In genomic region chr17:76076765-76077581, GRCh38 we compare ENCODE assay signal across 10 cellular contexts. TPM values are rescaled to one million over a fixed set of nuclear protein-coding genes. Genes with fewer than 3 reads are reported as not detected.
A peak's percentile ranks its signal among the peaks of the same experiment; 100 is the strongest.
DNase-seq lines count a peak whose midpoint lies in the region; ATAC-seq and TF ChIP-seq lines count a peak whose summit lies in the region.
"Had no signal": no experiment of that assay in that cellular context is flagged by ENCODE, and none has a peak within 500 bp of the region (broad histone marks: within the 10 kb centered on the region; RNA-seq: fewer than 3 reads in every experiment).

No MANE protein-coding gene starts in this region.

- no peaks in the 10 kb centered on the region for H3K36me3 ChIP-seq in CD4-positive, CD25-positive, alpha-beta regulatory T cell (ENCODE audit: control insufficient read depth, insufficient read depth, low read length)
- H3K36me3 ChIP-seq in IMR-90 (ENCODE audit: control insufficient read depth, insufficient read depth, low read length) = no peaks in the 10 kb centered on the region

- H2BK5ac ChIP-seq in IMR-90 (ENCODE audit: low read depth, low read length, poor library complexity, severe bottlenecking) = no peak overlapping the region

- intact Hi-C loops in IMR-90 (cut with micrococcal nuclease) = loop anchor here (10.0 kb wide), 1 partner anchor 172 kb away; the partner anchor contains the start of gene MRPL38

- H3K27ac Mint-ChIP-seq in CD4-positive, CD25-positive, alpha-beta regulatory T cell = peak overlapping the region; percentile 82 to 91 (median 90)
- peak overlapping the region; percentile 25 for H3K27ac Mint-ChIP-seq in activated naive CD4-positive, alpha-beta T cell treated with anti-CD3 and anti-CD28 coated beads, Interleukin-2, amount 50 U/mL, for 24 hours
- H3K27ac Mint-ChIP-seq in memory B cell (peak overlapping the region; percentile 93), osteocyte (ENCODE audit: unreplicated experiment) (no peak overlapping the region)

- H2BK20ac ChIP-seq in IMR-90 (ENCODE audit: low read depth, low read length) = no peak overlapping the region

- H3K4me3 Mint-ChIP-seq in CD4-positive, CD25-positive, alpha-beta regulatory T cell = peak overlapping the region; percentile 56 to 89 (median 84)
- peak overlapping the region; percentile 81 for H3K4me3 Mint-ChIP-seq in activated naive CD4-positive, alpha-beta T cell treated with anti-CD3 and anti-CD28 coated beads, Interleukin-2, amount 50 U/mL, for 24 hours
- H3K4me3 Mint-ChIP-seq in memory B cell (peak overlapping the region; percentile 76), osteocyte (ENCODE audit: unreplicated experiment) (no peak overlapping the region)

- no peak overlapping the region for H2BK120ac ChIP-seq in IMR-90 (ENCODE audit: low read depth, low read length)

- H4K91ac ChIP-seq in IMR-90 (ENCODE audit: insufficient read depth, low read depth, low read length) = no peak overlapping the region

- H3K9me3 ChIP-seq in CD4-positive, CD25-positive, alpha-beta regulatory T cell (ENCODE audit: control insufficient read depth in 2 of 2, low read length in 2 of 2) = no peaks in the 10 kb centered on the region
- no peaks in the 10 kb centered on the region for H3K9me3 ChIP-seq in IMR-90 (ENCODE audit: control insufficient read depth, insufficient read depth, low read length)

- TF ChIP-seq CTCF in IMR-90 (conservative IDR thresholded peaks at IDR 0.05; ENCODE audit: low read depth, low read length) (no peak), osteocyte (IDR thresholded peaks at IDR 0.05) (no peak)

- no peak for TF ChIP-seq RAD21 in IMR-90 (IDR thresholded peaks at IDR 0.05; ENCODE audit: low read length)

- H3K9me3 Mint-ChIP-seq in CD4-positive, CD25-positive, alpha-beta regulatory T cell = peaks cover 0 to 1% (median 0%) of the 10 kb centered on the region in 7 donors
- H3K9me3 Mint-ChIP-seq in activated naive CD4-positive, alpha-beta T cell treated with anti-CD3 and anti-CD28 coated beads, Interleukin-2, amount 50 U/mL, for 24 hours = no peaks in the 10 kb centered on the region
- H3K9me3 Mint-ChIP-seq in memory B cell (no peaks in the 10 kb centered on the region), osteocyte (ENCODE audit: unreplicated experiment) (no peaks in the 10 kb centered on the region)

- POLR2A ChIA-PET in IMR-90 (lab: Charles Lee; ENCODE audit: unreplicated experiment) = no interaction called here

- H3K79me1 ChIP-seq in IMR-90 (ENCODE audit: low read depth in 1 of 2, low read length in 2 of 2) = peaks cover 0 to 8% of the 10 kb centered on the region in 2 experiments; a peak in 2 of 4 replicates

- no peak overlapping the region for H3K9ac ChIP-seq in IMR-90 (ENCODE audit: low read depth, low read length)

- DNase-seq in CD4-positive, CD25-positive, alpha-beta regulatory T cell = peak; percentile 23 to 80 (median 74)
- DNase-seq in IMR-90 (peak; percentile 41), memory B cell (ENCODE audit: low spot score in 2 of 2) (peak; percentile 54 to 61), pons (ENCODE audit: low spot score) (no peak), osteocyte (ENCODE audit: extremely low spot score, unreplicated experiment) (no peak)
- DNase-seq: NCI-H226 had no signal

- H4K5ac ChIP-seq in IMR-90 (ENCODE audit: low read depth, low read length) = no peak overlapping the region

- H3K4me2 ChIP-seq in IMR-90 (ENCODE audit: low read depth, low read length) = no peak overlapping the region

- no peaks in the 10 kb centered on the region for H3K36me3 Mint-ChIP-seq in CD4-positive, CD25-positive, alpha-beta regulatory T cell
- H3K36me3 Mint-ChIP-seq in activated naive CD4-positive, alpha-beta T cell treated with anti-CD3 and anti-CD28 coated beads, Interleukin-2, amount 50 U/mL, for 24 hours = no peaks in the 10 kb centered on the region
- H3K36me3 Mint-ChIP-seq in memory B cell = no peaks in the 10 kb centered on the region
- no peaks in the 10 kb centered on the region for H3K36me3 Mint-ChIP-seq in osteocyte (ENCODE audit: unreplicated experiment)

- H3K4me3 ChIP-seq in CD4-positive, CD25-positive, alpha-beta regulatory T cell (ENCODE audit: low read depth, low read length) = no peak overlapping the region
- no peak overlapping the region for H3K4me3 ChIP-seq in IMR-90 (ENCODE audit: insufficient read depth, low read depth, low read length)

- ATAC-seq in CD4-positive, CD25-positive, alpha-beta regulatory T cell (ENCODE audit: low read depth in 2 of 2) = peak; percentile 30 to 32
- ATAC-seq in IMR-90 (ENCODE audit: low read depth) (no peak), memory B cell (ENCODE audit: low read depth) (peak; percentile 64), HG02571 (IDR thresholded peaks at IDR 0.05; ENCODE audit: unreplicated experiment) (no peak), GM21360 (IDR thresholded peaks at IDR 0.05; ENCODE audit: unreplicated experiment) (no peak)

- dilution Hi-C loops in IMR-90 (cut with HindIII; ENCODE audit: low sequenced_read_pairs, unreplicated experiment) = no loop called here

- WGBS in IMR-90 (ENCODE audit: extremely low coverage in 2 of 2, insufficient read length in 1 of 2), 2 experiments = 3% methylated on average over 38 of the region's 82 CpGs; no CpG with 5 or more reads in 1 of the 2 experiments

- peaks cover 47% of the 10 kb centered on the region for H3K27me3 Mint-ChIP-seq in CD4-positive, CD25-positive, alpha-beta regulatory T cell
- peaks cover 15% of the 10 kb centered on the region for H3K27me3 Mint-ChIP-seq in activated naive CD4-positive, alpha-beta T cell treated with anti-CD3 and anti-CD28 coated beads, Interleukin-2, amount 50 U/mL, for 24 hours
- H3K27me3 Mint-ChIP-seq in memory B cell (peaks cover 21% of the 10 kb centered on the region), osteocyte (ENCODE audit: unreplicated experiment) (peaks cover 51% of the 10 kb centered on the region)

- TF ChIP-seq POLR2A in IMR-90 (IDR thresholded peaks at IDR 0.05; ENCODE audit: low read depth, low read length) = no peak

- H3K14ac ChIP-seq in IMR-90 (replicated peaks; ENCODE audit: low read depth, low read length) = no peak overlapping the region

- no peak overlapping the region for H2AFZ ChIP-seq in IMR-90 (replicated peaks; ENCODE audit: low read length, poor library complexity)

- peaks cover 14% of the 10 kb centered on the region for H4K20me1 ChIP-seq in IMR-90 (ENCODE audit: insufficient read depth, low read length)

- no peak overlapping the region for H2AK5ac ChIP-seq in IMR-90 (ENCODE audit: low read depth, low read length)

- BruUV-seq in IMR-90 (replicated peaks; lab: Mats Ljungman, UMichigan) = no TSS peak

- H3K9me1 ChIP-seq in IMR-90 (ENCODE audit: insufficient read depth, low read length) = peaks cover 11% of the 10 kb centered on the region

- no peak overlapping the region for H3K56ac ChIP-seq in IMR-90 (ENCODE audit: extremely low read depth, insufficient read depth, low read length)

- in situ Hi-C loops in IMR-90 (cut with MboI; ENCODE audit: low sequenced_read_pairs) = no loop called here

- H4K8ac ChIP-seq in IMR-90 (ENCODE audit: low read depth in 2 of 2, low read length in 2 of 2) = no peak overlapping the region

- no peak overlapping the region for H2BK15ac ChIP-seq in IMR-90 (ENCODE audit: low read depth, low read length)

- H3K27me3 ChIP-seq in CD4-positive, CD25-positive, alpha-beta regulatory T cell (ENCODE audit: control insufficient read depth, insufficient read depth, low read length) = peaks cover 13% of the 10 kb centered on the region
- H3K27me3 ChIP-seq in IMR-90 (ENCODE audit: control insufficient read depth, insufficient read depth, low read length) = peaks cover 66% of the 10 kb centered on the region

- no peak overlapping the region for H3K27ac ChIP-seq in CD4-positive, CD25-positive, alpha-beta regulatory T cell (ENCODE audit: insufficient read depth, low read length, poor library complexity, severe bottlenecking)
- H3K27ac ChIP-seq in IMR-90 (ENCODE audit: insufficient read depth, low read length) = no peak overlapping the region

- peaks cover 0 to 57% (median 16%) of the 10 kb centered on the region in 4 donors for H3K4me1 Mint-ChIP-seq in CD4-positive, CD25-positive, alpha-beta regulatory T cell
- H3K4me1 Mint-ChIP-seq in activated naive CD4-positive, alpha-beta T cell treated with anti-CD3 and anti-CD28 coated beads, Interleukin-2, amount 50 U/mL, for 24 hours = peaks cover 39% of the 10 kb centered on the region
- H3K4me1 Mint-ChIP-seq in memory B cell = peaks cover 17% of the 10 kb centered on the region
- peaks cover 15% of the 10 kb centered on the region for H3K4me1 Mint-ChIP-seq in osteocyte (ENCODE audit: unreplicated experiment)

- no peak overlapping the region for H2AK9ac ChIP-seq in IMR-90 (replicated peaks; ENCODE audit: low read depth, low read length, poor library complexity)

- H3K4ac ChIP-seq in IMR-90 (ENCODE audit: low read depth, low read length) = no peak overlapping the region

- H3K18ac ChIP-seq in IMR-90 (ENCODE audit: low read depth, low read length) = no peak overlapping the region

- no peak overlapping the region for H3K23ac ChIP-seq in IMR-90 (ENCODE audit: low read depth, low read length)

- H3K4me1 ChIP-seq in CD4-positive, CD25-positive, alpha-beta regulatory T cell (ENCODE audit: control insufficient read depth, insufficient read depth, low read length, poor library complexity, severe bottlenecking) = peaks cover 50% of the 10 kb centered on the region
- H3K4me1 ChIP-seq in IMR-90 (ENCODE audit: control insufficient read depth, insufficient read depth, low read length) = peaks cover 3% of the 10 kb centered on the region; the same call in 1 of the 2 replicates

- CTCF ChIA-PET in IMR-90 (lab: Yijun Ruan, JAX) = no interaction called here

RNA-seq across cellular contexts. Expression of gene ZACN, which starts 2.0 kb away (rescaled TPM):
- 0.42 TPM for total RNA-seq in CD4-positive, CD25-positive, alpha-beta regulatory T cell
- 1 to 10 TPM in 1 of 4 donors, under 1 TPM in 3; 0.24 to 2.0 (median 0.62) TPM for polyA plus RNA-seq in CD4-positive, CD25-positive, alpha-beta regulatory T cell
- total RNA-seq in IMR-90 (2012; rRNA removed) = not detected in 2 replicates
- not detected in 2 replicates for polyA plus RNA-seq in IMR-90 (2012; rRNA removed)
- not detected in 2 replicates for polyA plus RNA-seq in IMR-90 (2012; cell fraction: cytosol; rRNA removed)
- 0.16 and 0.18 TPM in 2 replicates for polyA plus RNA-seq in IMR-90 (2012; cell fraction: nucleus; rRNA removed; ENCODE audit: low replicate concordance)
- total RNA-seq in osteocyte = not detected in 2 replicates
- total RNA-seq: mesenteric fat pad had no signal

RNA-seq across cellular contexts. Expression of gene GALR2, which starts 2.4 kb away (rescaled TPM):
- 0.86 TPM for total RNA-seq in CD4-positive, CD25-positive, alpha-beta regulatory T cell
- under 1 TPM in 2 of 4 donors, not detected in 2; 0.41 to 0.62 TPM for polyA plus RNA-seq in CD4-positive, CD25-positive, alpha-beta regulatory T cell
- total RNA-seq in IMR-90 (2012; rRNA removed) = not detected in 2 replicates
- polyA plus RNA-seq in IMR-90 (2012; rRNA removed) = 0.07 and 0.10 TPM in 2 replicates
- 0.18 TPM in 1 of 2 replicates, not detected in the other for polyA plus RNA-seq in IMR-90 (2012; cell fraction: cytosol; rRNA removed)
- 0.10 and 0.26 TPM in 2 replicates for polyA plus RNA-seq in IMR-90 (2012; cell fraction: nucleus; rRNA removed; ENCODE audit: low replicate concordance)
- not detected in 2 replicates for total RNA-seq in osteocyte
- total RNA-seq: mesenteric fat pad had no signal

RNA-seq across cellular contexts. Expression of gene SRP68, which starts 4.7 kb away (rescaled TPM):
- 68.8 TPM for total RNA-seq in CD4-positive, CD25-positive, alpha-beta regulatory T cell
- 10 to 100 TPM; 71.6 to 81.0 (median 74.5) TPM for polyA plus RNA-seq in CD4-positive, CD25-positive, alpha-beta regulatory T cell
- total RNA-seq in IMR-90 (2012; rRNA removed) (47.1 and 47.2 TPM in 2 replicates), osteocyte (73.7 and 74.7 TPM in 2 replicates)
- polyA plus RNA-seq in IMR-90 (2012; rRNA removed) = 69.1 and 82.6 TPM in 2 replicates
- polyA plus RNA-seq in IMR-90 (2012; cell fraction: cytosol; rRNA removed) = 28.2 and 52.1 TPM in 2 replicates
- polyA plus RNA-seq in IMR-90 (2012; cell fraction: nucleus; rRNA removed; ENCODE audit: low replicate concordance) = 24.9 and 48.5 TPM in 2 replicates

RNA-seq across cellular contexts. Expression of gene EXOC7, which starts 26.6 kb away (rescaled TPM):
- 105 TPM for total RNA-seq in CD4-positive, CD25-positive, alpha-beta regulatory T cell
- 10 to 100 TPM; 41.3 to 47.6 (median 45.0) TPM for polyA plus RNA-seq in CD4-positive, CD25-positive, alpha-beta regulatory T cell
- 98.9 and 118 TPM in 2 replicates for total RNA-seq in IMR-90 (2012; rRNA removed)
- 85.9 and 89.5 TPM in 2 replicates for polyA plus RNA-seq in IMR-90 (2012; rRNA removed)
- 35.6 and 57.4 TPM in 2 replicates for polyA plus RNA-seq in IMR-90 (2012; cell fraction: cytosol; rRNA removed)
- 192 and 276 TPM in 2 replicates for polyA plus RNA-seq in IMR-90 (2012; cell fraction: nucleus; rRNA removed; ENCODE audit: low replicate concordance)
- 158 and 164 TPM in 2 replicates for total RNA-seq in osteocyte

RNA-seq across cellular contexts. Expression of gene EVPL, which starts 49.9 kb away (rescaled TPM):
- total RNA-seq in CD4-positive, CD25-positive, alpha-beta regulatory T cell = 0.15 TPM
- polyA plus RNA-seq in CD4-positive, CD25-positive, alpha-beta regulatory T cell = under 1 TPM in 1 of 4 donors, not detected in 3; 0.05 TPM
- total RNA-seq in IMR-90 (2012; rRNA removed) (not detected in 2 replicates), osteocyte (not detected in 2 replicates)
- polyA plus RNA-seq in IMR-90 (2012; rRNA removed) = not detected in 2 replicates
- polyA plus RNA-seq in IMR-90 (2012; cell fraction: cytosol; rRNA removed) = not detected in 2 replicates
- polyA plus RNA-seq in IMR-90 (2012; cell fraction: nucleus; rRNA removed; ENCODE audit: low replicate concordance) = 0.01 TPM in 1 of 2 replicates, not detected in the other

Comparison
In these comparisons a context has a peak if more than half of its experiments do, and no peak if none do; other contexts are left out.
1. ATAC-seq: peak in CD4-positive, CD25-positive, alpha-beta regulatory T cell (2 of 2) and memory B cell (single experiment); none in IMR-90 (single experiment), HG02571 (single experiment) and GM21360 (single experiment).
2. DNase-seq: peak in CD4-positive, CD25-positive, alpha-beta regulatory T cell (3 of 3), IMR-90 (single experiment) and memory B cell (2 of 2); none in pons (single experiment) and osteocyte (single experiment).